ENCODE assay signal across 10 cellular contexts in the genomic region with DNA sequence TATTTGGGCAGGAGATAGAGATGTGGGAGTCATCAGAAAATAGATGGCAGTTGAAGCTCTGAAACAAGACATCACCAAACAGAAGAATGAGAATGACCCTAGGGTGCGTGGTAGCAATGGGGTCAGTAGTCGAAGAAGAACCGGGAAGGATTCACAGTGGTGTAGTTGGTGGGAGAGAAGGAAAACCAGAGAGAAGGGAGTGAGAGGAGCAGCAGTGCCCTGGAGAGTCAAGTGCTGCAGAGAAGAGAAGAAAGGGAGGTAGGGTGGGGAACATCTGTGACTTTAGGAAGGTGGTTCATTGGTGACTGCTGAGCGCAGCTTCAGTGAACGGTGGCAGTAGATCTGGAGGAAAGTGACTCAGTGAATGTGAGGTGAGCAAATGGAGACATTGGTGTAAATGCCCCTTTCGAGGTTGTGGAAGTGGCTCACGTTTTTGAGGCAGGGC. TPM values are rescaled to one million over a fixed set of nuclear protein-coding genes. Genes with fewer than 3 reads are reported as not detected.
DNase-seq lines count a peak whose midpoint lies in the region; ATAC-seq and TF ChIP-seq lines count a peak whose summit lies in the region.
"Had no signal": no experiment of that assay in that cellular context is flagged by ENCODE, and none has a peak within 500 bp of the region (broad histone marks: within the 10 kb centered on the region; RNA-seq: fewer than 3 reads in every experiment).

No MANE protein-coding gene starts in this region.

- H2AFZ ChIP-seq in OCI-LY1 (ENCODE audit: low read length) = no peak overlapping the region

- peak overlapping the region; percentile 28; the same call in 1 of the 2 replicates for H3K4me2 ChIP-seq in OCI-LY1 (ENCODE audit: low read length)

- ATAC-seq in central memory CD8-positive, alpha-beta T cell (replicated peaks; ENCODE audit: extremely low read depth, poor library complexity, severe bottlenecking) = peak; percentile 8
- peak; percentile 50 for ATAC-seq in stimulated activated naive CD8-positive, alpha-beta T cell treated with anti-CD3 and anti-CD28 coated beads, Interleukin-15, amount 100 ng/mL, for 72 hours
- no peak for ATAC-seq in HG03039 (IDR thresholded peaks at IDR 0.05; ENCODE audit: unreplicated experiment)

- H3K4me1 Mint-ChIP-seq in activated naive CD4-positive, alpha-beta T cell treated with anti-CD3 and anti-CD28 coated beads, Interleukin-2, amount 10 ng/mL, durations not matched to agents 7 days and 5 days = peaks cover 39% of the 10 kb centered on the region
- peaks cover 79% of the 10 kb centered on the region for H3K4me1 Mint-ChIP-seq in central memory CD8-positive, alpha-beta T cell
- H3K4me1 Mint-ChIP-seq in stimulated activated naive CD8-positive, alpha-beta T cell treated with anti-CD3 and anti-CD28 coated beads, Interleukin-15, amount 100 ng/mL, for 72 hours = peaks cover 64% of the 10 kb centered on the region

- H3K9me2 ChIP-seq in OCI-LY1 (ENCODE audit: low read depth, low read length) = no peaks in the 10 kb centered on the region

- no peak overlapping the region for H3K4me3 ChIP-seq in OCI-LY1 (ENCODE audit: low read depth, low read length, poor library complexity, severe bottlenecking)
- H3K4me3 ChIP-seq in H7 (ENCODE audit: insufficient read depth, low read depth, low read length) = no peak overlapping the region

- TF ChIP-seq CTCF in OCI-LY1 (IDR thresholded peaks at IDR 0.05; ENCODE audit: low read length) (no peak), GM20000 (IDR thresholded peaks at IDR 0.05; ENCODE audit: extremely low read depth, missing control alignments) (no peak)

- peaks cover 19% of the 10 kb centered on the region for H3K4me1 ChIP-seq in OCI-LY1 (ENCODE audit: insufficient read depth, low read length, severe bottlenecking)

- peak overlapping the region; percentile 35 for H3K27ac ChIP-seq in OCI-LY1 (ENCODE audit: low read depth, low read length, poor library complexity, severe bottlenecking)

- H3K4me3 Mint-ChIP-seq in activated naive CD4-positive, alpha-beta T cell treated with anti-CD3 and anti-CD28 coated beads, Interleukin-2, amount 10 ng/mL, durations not matched to agents 7 days and 5 days = no peak overlapping the region
- H3K4me3 Mint-ChIP-seq in central memory CD8-positive, alpha-beta T cell = peak overlapping the region; percentile 43
- peak overlapping the region; percentile 54 to 71 for H3K4me3 Mint-ChIP-seq in stimulated activated naive CD8-positive, alpha-beta T cell treated with anti-CD3 and anti-CD28 coated beads, Interleukin-15, amount 100 ng/mL, for 72 hours

- H3K27ac Mint-ChIP-seq in activated naive CD4-positive, alpha-beta T cell treated with anti-CD3 and anti-CD28 coated beads, Interleukin-2, amount 10 ng/mL, durations not matched to agents 7 days and 5 days = peak overlapping the region; percentile 65
- peak overlapping the region; percentile 87 for H3K27ac Mint-ChIP-seq in central memory CD8-positive, alpha-beta T cell (ENCODE audit: low read depth)
- peak overlapping the region; percentile 87 to 93 for H3K27ac Mint-ChIP-seq in stimulated activated naive CD8-positive, alpha-beta T cell treated with anti-CD3 and anti-CD28 coated beads, Interleukin-15, amount 100 ng/mL, for 72 hours

- H3K27me3 Mint-ChIP-seq in activated naive CD4-positive, alpha-beta T cell treated with anti-CD3 and anti-CD28 coated beads, Interleukin-2, amount 10 ng/mL, durations not matched to agents 7 days and 5 days = no peaks in the 10 kb centered on the region
- no peaks in the 10 kb centered on the region for H3K27me3 Mint-ChIP-seq in central memory CD8-positive, alpha-beta T cell
- no peaks in the 10 kb centered on the region for H3K27me3 Mint-ChIP-seq in stimulated activated naive CD8-positive, alpha-beta T cell treated with anti-CD3 and anti-CD28 coated beads, Interleukin-15, amount 100 ng/mL, for 72 hours

- no peak overlapping the region for H3K9ac ChIP-seq in OCI-LY1 (ENCODE audit: low read length)

- H3K9me3 ChIP-seq in OCI-LY1 (ENCODE audit: low read length) = no peaks in the 10 kb centered on the region
- H3K9me3 ChIP-seq: BE2C had no signal

- H3F3A ChIP-seq in OCI-LY1 (ENCODE audit: insufficient read depth, low read length) = no peaks in the 10 kb centered on the region

- no peak for DNase-seq in activated naive CD4-positive, alpha-beta T cell treated with anti-CD3 and anti-CD28 coated beads, Interleukin-2, amount 10 ng/mL, durations not matched to agents 7 days and 5 days
- DNase-seq in activated naive CD4-positive, alpha-beta T cell treated with Interleukin-2 at 50 U/mL for 16 hours = no peak
- no peak for DNase-seq in central memory CD8-positive, alpha-beta T cell (ENCODE audit: low spot score in 2 of 2)
- no peak for DNase-seq in stimulated activated naive CD8-positive, alpha-beta T cell treated with anti-CD3 and anti-CD28 coated beads, Interleukin-15, amount 100 ng/mL, for 72 hours
- no peak for DNase-seq in H7
- DNase-seq in GM20000 (ENCODE audit: low spot score) = no peak
- DNase-seq: BE2C, NCI-H1417 treated with DMSO at 0.1 percent for 48 hours had no signal

- H3K36me3 ChIP-seq in OCI-LY1 (ENCODE audit: insufficient read depth, low read length) = no peaks in the 10 kb centered on the region
- H3K36me3 ChIP-seq in H7 (replicated peaks; ENCODE audit: control insufficient read depth, insufficient read depth, low read length) = no peaks in the 10 kb centered on the region

- H3K9me3 Mint-ChIP-seq in activated naive CD4-positive, alpha-beta T cell treated with anti-CD3 and anti-CD28 coated beads, Interleukin-2, amount 10 ng/mL, durations not matched to agents 7 days and 5 days = no peaks in the 10 kb centered on the region
- H3K9me3 Mint-ChIP-seq in central memory CD8-positive, alpha-beta T cell = no peaks in the 10 kb centered on the region
- no peaks in the 10 kb centered on the region for H3K9me3 Mint-ChIP-seq in stimulated activated naive CD8-positive, alpha-beta T cell treated with anti-CD3 and anti-CD28 coated beads, Interleukin-15, amount 100 ng/mL, for 72 hours

- H4K20me1 ChIP-seq in OCI-LY1 (ENCODE audit: insufficient read depth, low read length) = no peaks in the 10 kb centered on the region

- CTCF ChIA-PET in activated naive CD4-positive, alpha-beta T cell treated with anti-CD3 and anti-CD28 coated beads, Interleukin-2, amount 10 ng/mL, durations not matched to agents 7 days and 5 days (lab: Charles Lee) = no interaction called here

- no peaks in the 10 kb centered on the region for H3K79me2 ChIP-seq in OCI-LY1 (ENCODE audit: insufficient read depth, low read length)

- H3K27me3 ChIP-seq in OCI-LY1 (ENCODE audit: insufficient read depth, low read length) = no peaks in the 10 kb centered on the region
- no peaks in the 10 kb centered on the region for H3K27me3 ChIP-seq in H7 (ENCODE audit: control insufficient read depth, insufficient read depth, low read length)
- H3K27me3 ChIP-seq: BE2C had no signal

- H3K36me3 Mint-ChIP-seq in activated naive CD4-positive, alpha-beta T cell treated with anti-CD3 and anti-CD28 coated beads, Interleukin-2, amount 10 ng/mL, durations not matched to agents 7 days and 5 days = peaks cover 3% of the 10 kb centered on the region
- peaks cover 15% of the 10 kb centered on the region for H3K36me3 Mint-ChIP-seq in central memory CD8-positive, alpha-beta T cell (ENCODE audit: insufficient read depth)

RNA-seq across cellular contexts. Expression of gene CDC42EP3, which starts 36.5 kb away (rescaled TPM):
- 19.5 and 26.2 TPM in 2 replicates for total RNA-seq in H7 (2014; rRNA removed; shearing (Covaris generic))
